In the genomic region with DNA sequence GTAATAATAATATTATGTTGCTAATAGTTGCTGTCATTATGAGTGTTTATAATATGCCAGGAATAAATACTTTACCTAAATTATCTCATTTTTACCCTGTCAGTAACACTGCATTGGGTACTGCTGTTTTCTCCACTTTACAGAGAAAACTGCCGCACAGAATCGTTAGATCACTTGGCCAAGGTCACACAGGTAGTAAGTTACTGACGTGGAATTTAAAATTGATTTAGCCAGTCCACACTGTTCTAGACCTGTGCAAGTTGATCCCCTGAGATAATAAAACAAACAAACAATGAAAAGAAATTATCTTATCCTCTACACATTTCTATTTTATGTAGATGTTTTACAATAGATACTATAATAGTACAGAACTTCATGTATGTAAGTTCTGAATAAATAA, we compare ENCODE assay signal across 17 cellular contexts.
A peak's percentile ranks its signal among the peaks of the same experiment; 100 is the strongest.
DNase-seq lines count a peak whose midpoint lies in the region; ATAC-seq, FAIRE-seq and TF ChIP-seq lines count a peak whose summit lies in the region.
"Had no signal": no experiment of that assay in that cellular context is flagged by ENCODE, and none has a peak within 500 bp of the region (broad histone marks: within the 10 kb centered on the region; RNA-seq: fewer than 3 reads in every experiment).

No MANE protein-coding gene starts in this region.

- H3K27ac ChIP-seq in ascending aorta, result peak overlapping the region; percentile 86 to 93
- H3K27ac ChIP-seq in pancreas, result peak overlapping the region in 1 of 4 donors; percentile 38

- H3K4me1 Mint-ChIP-seq in natural killer cell treated with Interleukin-12 subunit alpha and Interleukin-12 subunit beta and Interleukin-15 and Interleukin-18, amount 100 ng/mL, for 72 hours (ENCODE audit: low read depth in 2 of 2), result no peaks in the 10 kb centered on the region
- H3K4me1 Mint-ChIP-seq: B cell had no signal

- H3K27me3 Mint-ChIP-seq in natural killer cell treated with Interleukin-12 subunit alpha and Interleukin-12 subunit beta and Interleukin-15 and Interleukin-18, amount 100 ng/mL, for 72 hours, result peaks cover 4 to 8% of the 10 kb centered on the region in 2 donors

- H3K27me3 ChIP-seq in ascending aorta, result no peaks in the 10 kb centered on the region
- no peaks in the 10 kb centered on the region for H3K27me3 ChIP-seq in pancreas

- WGBS in pancreas, 2 donors, result 18 to 19% methylated on average over 3 of the region's 3 CpGs

- H3K36me3 ChIP-seq in ascending aorta (no peaks in the 10 kb centered on the region), pancreas (no peaks in the 10 kb centered on the region)

- TF ChIP-seq CTCF in ascending aorta (IDR thresholded peaks at IDR 0.05), result no peak
- TF ChIP-seq CTCF in pancreas (IDR thresholded peaks at IDR 0.05), result no peak

- H3K4me3 Mint-ChIP-seq in natural killer cell treated with Interleukin-12 subunit alpha and Interleukin-12 subunit beta and Interleukin-15 and Interleukin-18, amount 100 ng/mL, for 72 hours, result no peak overlapping the region
- H3K4me3 Mint-ChIP-seq: B cell; CD4-positive, alpha-beta T cell; GM23338 had no signal

- H3K36me3 Mint-ChIP-seq in natural killer cell treated with Interleukin-12 subunit alpha and Interleukin-12 subunit beta and Interleukin-15 and Interleukin-18, amount 100 ng/mL, for 72 hours, result no peaks in the 10 kb centered on the region

- H3K9me3 ChIP-seq in ascending aorta (no peaks in the 10 kb centered on the region), pancreas (no peaks in the 10 kb centered on the region)

- no peak overlapping the region for H3K4me3 ChIP-seq in ascending aorta
- H3K4me3 ChIP-seq in pancreas, result no peak overlapping the region
- H3K4me3 ChIP-seq: GM12878, GM23338 had no signal

- no peak for DNase-seq in ascending aorta (ENCODE audit: low spot score in 2 of 2)
- no peak for DNase-seq in left lobe of liver (ENCODE audit: low spot score)
- no peak for DNase-seq in pancreas
- DNase-seq in GM19240 (ENCODE audit: insufficient read length, low spot score), result no peak
- DNase-seq in NCI-H1105 treated with DMSO at 0.1 percent for 48 hours (lab: John Stamatoyannopoulos, UW), result no peak
- no peak for DNase-seq in natural killer cell treated with Interleukin-12 subunit alpha and Interleukin-12 subunit beta and Interleukin-15 and Interleukin-18, amount 100 ng/mL, for 72 hours (ENCODE audit: low spot score)
- DNase-seq: C1 segment of cervical spinal cord; Calu3; CD4-positive, alpha-beta T cell; DMS 273 treated with DMSO at 0.1 percent for 48 hours; H7; IMR-90 had no signal

- no peaks in the 10 kb centered on the region for H3K9me3 Mint-ChIP-seq in natural killer cell treated with Interleukin-12 subunit alpha and Interleukin-12 subunit beta and Interleukin-15 and Interleukin-18, amount 100 ng/mL, for 72 hours
- H3K9me3 Mint-ChIP-seq: CD4-positive, alpha-beta T cell had no signal

- no peak overlapping the region for H3K27ac Mint-ChIP-seq in natural killer cell treated with Interleukin-12 subunit alpha and Interleukin-12 subunit beta and Interleukin-15 and Interleukin-18, amount 100 ng/mL, for 72 hours
- H3K27ac Mint-ChIP-seq: B cell; CD4-positive, alpha-beta T cell; GM23338 had no signal

- FAIRE-seq in pancreas (lab: Jason Lieb, UNC), result no peak
- FAIRE-seq: GM12878, GM18507 had no signal

- ATAC-seq in left lobe of liver, result peak; percentile 40
- ATAC-seq in pancreas, result peak; percentile 61 to 76 (median 69)
- no peak for ATAC-seq in HG02623 (IDR thresholded peaks at IDR 0.05; ENCODE audit: unreplicated experiment)
- no peak for ATAC-seq in natural killer cell treated with Interleukin-12 subunit alpha and Interleukin-12 subunit beta and Interleukin-15 and Interleukin-18, amount 100 ng/mL, for 72 hours
- ATAC-seq: GM12878, GM23338 had no signal

- intact Hi-C loops in ascending aorta (cut with DNase I), result loop anchor here (5.0 kb wide), 2 partner anchors 34 to 94 kb away; no protein-coding TSS in a partner anchor
- intact Hi-C loops in pancreas (cut with DNase I), result no loop called here

- H3K4me1 ChIP-seq in ascending aorta (peaks cover 12 to 72% of the 10 kb centered on the region in 2 donors), pancreas (peaks cover 23 to 41% (median 25%) of the 10 kb centered on the region in 3 donors)

Comparison
In these comparisons a context has a peak if more than half of its experiments do, and no peak if none do; other contexts are left out.
1. ATAC-seq: peak in left lobe of liver (single experiment) and pancreas (4 of 4); none in HG02623 (single experiment) and natural killer cell treated with Interleukin-12 subunit alpha and Interleukin-12 subunit beta and Interleukin-15 and Interleukin-18, amount 100 ng/mL, for 72 hours (0 of 2).